In the genomic region with DNA sequence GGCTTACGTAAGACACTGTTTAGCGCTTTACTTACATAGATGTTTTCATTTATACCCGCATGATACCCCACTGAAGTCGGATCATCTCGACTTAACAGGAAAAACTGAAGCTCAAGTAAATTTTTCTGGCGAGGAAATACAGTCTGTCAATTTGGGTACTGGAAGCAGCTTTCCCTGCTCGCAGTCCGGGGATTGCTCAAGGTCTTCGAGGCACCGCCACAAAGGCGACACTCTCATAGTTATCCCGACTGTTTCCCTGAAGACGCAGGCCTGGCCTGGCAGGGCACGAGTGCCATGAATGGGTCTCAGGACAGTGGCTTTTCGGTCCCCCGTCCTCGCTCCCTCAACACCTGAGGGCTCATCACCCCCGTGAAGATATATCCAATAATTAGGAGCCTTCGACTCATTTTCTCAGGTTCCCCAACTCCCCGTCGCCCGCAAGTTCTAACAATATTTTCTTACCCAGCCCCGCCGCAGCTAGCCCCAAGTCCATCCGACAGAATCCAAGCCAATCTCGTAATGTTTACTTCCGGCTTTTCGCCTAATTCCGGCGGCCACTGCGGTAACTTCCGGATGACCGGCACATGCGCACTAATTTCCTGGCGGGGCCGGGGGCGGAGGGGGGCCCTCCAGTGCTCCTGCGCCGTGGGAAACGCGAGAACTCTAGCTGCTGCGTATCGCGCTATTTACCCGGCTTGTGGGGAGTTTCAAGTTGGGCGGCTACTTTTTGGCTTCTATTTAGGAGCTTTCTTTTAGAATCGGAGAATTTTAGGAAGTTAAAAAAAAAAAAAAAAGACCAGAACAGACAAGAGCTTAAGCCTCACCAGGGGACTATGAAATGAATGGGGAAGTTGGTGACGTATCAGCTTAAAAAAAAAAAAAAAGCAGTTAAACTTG, we compare ENCODE assay signal across 8 cellular contexts. TPM values are rescaled to one million over a fixed set of nuclear protein-coding genes. Genes with fewer than 3 reads are reported as not detected.
DNase-seq lines count a peak whose midpoint lies in the region; ATAC-seq, FAIRE-seq and TF ChIP-seq lines count a peak whose summit lies in the region.

A gene (minus strand): TSS at position 521 of the 897 bp plus-strand sequence. CDS start 3,787 bp downstream, outside the sequence.

- TF ChIP-seq CTCF in colonic mucosa (IDR thresholded peaks at IDR 0.05), result no peak

- H3K36me3 ChIP-seq in colonic mucosa, result peaks cover 6% of the 10 kb centered on the region

- intact Hi-C loops in colonic mucosa (cut with DNase I), result no loop called here

- H3K4me1 ChIP-seq in colonic mucosa, result peaks cover 7% of the 10 kb centered on the region

- H3K27ac ChIP-seq in colonic mucosa, result peak within 1 kb of the TSS; percentile 76
- peak within 1 kb of the TSS; percentile 89 for H3K27ac ChIP-seq in layer of hippocampus (ENCODE audit: low read depth, low read length)

- FAIRE-seq in GM19239 (lab: Jason Lieb, UNC), result no peak

- peak; percentile 90 for DNase-seq in Ammon's horn (ENCODE audit: low spot score)
- peak; percentile 57 for DNase-seq in GM19239 (ENCODE audit: insufficient read length, low spot score)
- DNase-seq in NCI-H524 treated with DMSO at 0.1 percent for 48 hours (lab: John Stamatoyannopoulos, UW), result peak; percentile 73
- DNase-seq in activated CD4-positive, alpha-beta T cell treated with anti-CD3 and anti-CD28 coated beads for 4 hours, result peak; percentile 88 to 89
- peak; percentile 95 for DNase-seq in colonic mucosa
- DNase-seq in stimulated activated CD4-positive, alpha-beta T cell treated with anti-CD3 and anti-CD28 coated beads, Interleukin-1b, Interleukin-23, amount 100 ng/mL, for 4 hours (ENCODE audit: low read depth in 2 of 2), result peak; percentile 88 to 90

- H3K27me3 ChIP-seq in colonic mucosa (no peaks in the 10 kb centered on the region), layer of hippocampus (ENCODE audit: control insufficient read depth, insufficient read depth, low read length) (no peaks in the 10 kb centered on the region)

- H3K9me3 ChIP-seq in colonic mucosa, result no peaks in the 10 kb centered on the region

- peak within 1 kb of the TSS; percentile 89 to 93 for H3K9ac ChIP-seq in colonic mucosa (ENCODE audit: low read depth in 2 of 2, low read length in 2 of 2)

- H3K4me3 ChIP-seq in colonic mucosa, result peak within 1 kb of the TSS; percentile 64

- peak; percentile 49 for ATAC-seq in HG03457 (IDR thresholded peaks at IDR 0.05; ENCODE audit: unreplicated experiment)

RNA-seq across cellular contexts. Expression of the gene that starts here (rescaled TPM):
- total RNA-seq in colonic mucosa, result 10 to 100 TPM; 31.5 to 48.8 TPM

Comparison
In these comparisons a context has a peak if more than half of its experiments do, and no peak if none do; other contexts are left out.
1. Peak in every context shown above with its lines: DNase-seq, ATAC-seq, H3K4me3 ChIP-seq and H3K27ac ChIP-seq.